Comparison of ENCODE assay signal across 16 cellular contexts in genomic region chr12:122721057-122721545, GRCh38. TPM values are rescaled to one million over a fixed set of nuclear protein-coding genes. Genes with fewer than 3 reads are reported as not detected.
DNase-seq lines count a peak whose midpoint lies in the region; ATAC-seq, FAIRE-seq and TF ChIP-seq lines count a peak whose summit lies in the region.
"Had no signal": no experiment of that assay in that cellular context is flagged by ENCODE, and none has a peak within 500 bp of the region (broad histone marks: within the 10 kb centered on the region; RNA-seq: fewer than 3 reads in every experiment).

No MANE protein-coding gene starts in this region.

- intact Hi-C loops in kidney (cut with DNase I) = no loop called here

- no peak overlapping the region for H3K4me3 ChIP-seq in kidney (ENCODE audit: low read length in 2 of 2)
- H3K4me3 ChIP-seq: thoracic aorta had no signal

- no peak for DNase-seq in activated CD8-positive, alpha-beta memory T cell treated with anti-CD3 and anti-CD28 coated beads, Interleukin-2, amount 10 ng/mL, durations not matched to agents 7 days and 5 days
- no peak for DNase-seq in activated CD8-positive, alpha-beta memory T cell treated with anti-CD3 and anti-CD28 coated beads for 24 hours
- peak; percentile 37 to 42 for DNase-seq in activated T-cell treated with anti-CD3 and anti-CD28 coated beads, Interleukin-2, amount 50 U/mL, for 48 hours
- peak; percentile 91 to 96 for DNase-seq in foreskin keratinocyte
- DNase-seq in stimulated activated naive B cell treated with anti-CD40 and anti-IgM and Interleukin-4, amounts not matched to agents 10 μg/mL and 1 μg/mL and 100 μg/mL, for 72 hours = no peak
- no peak for DNase-seq in kidney
- DNase-seq in GM19239 (ENCODE audit: insufficient read length, low spot score) = no peak
- DNase-seq: activated gamma-delta T cell, DMS79, glutamatergic neuron, NCI-H510A treated with DMSO at 0.1 percent for 48 hours, Right ventricle myocardium superior had no signal

- H3K9ac ChIP-seq in kidney (ENCODE audit: low read length in 2 of 2) = no peak overlapping the region

- TF ChIP-seq CTCF in foreskin keratinocyte (conservative IDR thresholded peaks at IDR 0.05) (no peak), kidney (IDR thresholded peaks at IDR 0.05; ENCODE audit: borderline replicate concordance, extremely low read depth, insufficient read depth) (no peak)

- no peak overlapping the region for H3K4me3 Mint-ChIP-seq in activated CD8-positive, alpha-beta memory T cell treated with anti-CD3 and anti-CD28 coated beads, Interleukin-2, amount 10 ng/mL, durations not matched to agents 7 days and 5 days
- H3K4me3 Mint-ChIP-seq in stimulated activated naive B cell treated with anti-CD40 and anti-IgM and Interleukin-4, amounts not matched to agents 10 μg/mL and 1 μg/mL and 100 μg/mL, for 72 hours = no peak overlapping the region

- no peaks in the 10 kb centered on the region for H3K36me3 Mint-ChIP-seq in activated CD8-positive, alpha-beta memory T cell treated with anti-CD3 and anti-CD28 coated beads, Interleukin-2, amount 10 ng/mL, durations not matched to agents 7 days and 5 days
- no peaks in the 10 kb centered on the region for H3K36me3 Mint-ChIP-seq in stimulated activated naive B cell treated with anti-CD40 and anti-IgM and Interleukin-4, amounts not matched to agents 10 μg/mL and 1 μg/mL and 100 μg/mL, for 72 hours

- no peaks in the 10 kb centered on the region for H3K9me3 ChIP-seq in kidney (ENCODE audit: control insufficient read depth in 1 of 2, low read length in 2 of 2)
- H3K9me3 ChIP-seq: thoracic aorta had no signal

- peak; percentile 33 for ATAC-seq in activated CD8-positive, alpha-beta memory T cell treated with anti-CD3 and anti-CD28 coated beads, Interleukin-2, amount 10 ng/mL, durations not matched to agents 7 days and 5 days
- ATAC-seq in foreskin keratinocyte (peak; percentile 77), HG02623 (IDR thresholded peaks at IDR 0.05; ENCODE audit: unreplicated experiment) (no peak)
- peak; percentile 39 to 48 for ATAC-seq in stimulated activated naive B cell treated with anti-CD40 and anti-IgM and Interleukin-4, amounts not matched to agents 10 μg/mL and 1 μg/mL and 100 μg/mL, for 72 hours (replicated peaks)

- no peak for FAIRE-seq in kidney (lab: Jason Lieb, UNC)
- FAIRE-seq in GM19239 (lab: Jason Lieb, UNC) = no peak

- CTCF ChIA-PET in activated CD8-positive, alpha-beta memory T cell treated with anti-CD3 and anti-CD28 coated beads, Interleukin-2, amount 10 ng/mL, durations not matched to agents 7 days and 5 days (lab: Charles Lee) = no interaction called here

- H3K4me1 ChIP-seq in foreskin keratinocyte = peaks cover 28% of the 10 kb centered on the region
- H3K4me1 ChIP-seq in kidney (ENCODE audit: control insufficient read depth in 1 of 2, insufficient read depth in 1 of 2, low read depth in 1 of 2, low read length in 2 of 2) = no peaks in the 10 kb centered on the region

- H3K27ac Mint-ChIP-seq in activated CD8-positive, alpha-beta memory T cell treated with anti-CD3 and anti-CD28 coated beads, Interleukin-2, amount 10 ng/mL, durations not matched to agents 7 days and 5 days = peak overlapping the region; percentile 57
- H3K27ac Mint-ChIP-seq in stimulated activated naive B cell treated with anti-CD40 and anti-IgM and Interleukin-4, amounts not matched to agents 10 μg/mL and 1 μg/mL and 100 μg/mL, for 72 hours = no peak overlapping the region
- H3K27ac Mint-ChIP-seq: progenitor cell of endocrine pancreas had no signal

- H3K27ac ChIP-seq in foreskin keratinocyte (peak overlapping the region; percentile 98), kidney (ENCODE audit: low read depth in 2 of 2, low read length in 2 of 2) (no peak overlapping the region)
- H3K27ac ChIP-seq: thoracic aorta had no signal

- peaks cover 11% of the 10 kb centered on the region for H3K27me3 Mint-ChIP-seq in activated CD8-positive, alpha-beta memory T cell treated with anti-CD3 and anti-CD28 coated beads, Interleukin-2, amount 10 ng/mL, durations not matched to agents 7 days and 5 days
- H3K27me3 Mint-ChIP-seq in stimulated activated naive B cell treated with anti-CD40 and anti-IgM and Interleukin-4, amounts not matched to agents 10 μg/mL and 1 μg/mL and 100 μg/mL, for 72 hours = no peaks in the 10 kb centered on the region
- H3K27me3 Mint-ChIP-seq: progenitor cell of endocrine pancreas had no signal

- no peaks in the 10 kb centered on the region for H3K9me3 Mint-ChIP-seq in activated CD8-positive, alpha-beta memory T cell treated with anti-CD3 and anti-CD28 coated beads, Interleukin-2, amount 10 ng/mL, durations not matched to agents 7 days and 5 days (ENCODE audit: low read depth)
- H3K9me3 Mint-ChIP-seq in stimulated activated naive B cell treated with anti-CD40 and anti-IgM and Interleukin-4, amounts not matched to agents 10 μg/mL and 1 μg/mL and 100 μg/mL, for 72 hours = no peaks in the 10 kb centered on the region

- H3K27me3 ChIP-seq in foreskin keratinocyte = no peaks in the 10 kb centered on the region

- H3K36me3 ChIP-seq in kidney (ENCODE audit: control insufficient read depth in 1 of 2, insufficient read depth in 2 of 2, low read length in 2 of 2) = no peaks in the 10 kb centered on the region
- H3K36me3 ChIP-seq: thoracic aorta had no signal

- H3K4me1 Mint-ChIP-seq in activated CD8-positive, alpha-beta memory T cell treated with anti-CD3 and anti-CD28 coated beads, Interleukin-2, amount 10 ng/mL, durations not matched to agents 7 days and 5 days = peaks cover 32% of the 10 kb centered on the region
- peaks cover 29 to 49% of the 10 kb centered on the region in 2 donors for H3K4me1 Mint-ChIP-seq in stimulated activated naive B cell treated with anti-CD40 and anti-IgM and Interleukin-4, amounts not matched to agents 10 μg/mL and 1 μg/mL and 100 μg/mL, for 72 hours

RNA-seq across cellular contexts. Expression of gene HCAR3, which starts 4.5 kb away (rescaled TPM):
- total RNA-seq in activated CD8-positive, alpha-beta memory T cell treated with anti-CD3 and anti-CD28 coated beads, Interleukin-2, amount 10 ng/mL, durations not matched to agents 7 days and 5 days = under 1 TPM in 1 of 2 experiments, not detected in 1; 0.09 TPM
- total RNA-seq in foreskin keratinocyte (0.92 and 1.2 TPM in 2 replicates), kidney (not detected)
- polyA plus RNA-seq in foreskin keratinocyte (0.85 and 1.2 TPM in 2 replicates), kidney (ENCODE audit: insufficient read depth, low read depth, low replicate concordance) (not detected)
- total RNA-seq: lung microvascular endothelial cell, progenitor cell of endocrine pancreas, Right ventricle myocardium superior had no signal

RNA-seq across cellular contexts. Expression of gene HCAR1, which starts 9.5 kb away (rescaled TPM):
- total RNA-seq in activated CD8-positive, alpha-beta memory T cell treated with anti-CD3 and anti-CD28 coated beads, Interleukin-2, amount 10 ng/mL, durations not matched to agents 7 days and 5 days = under 1 TPM; 0.06 to 0.23 TPM
- 0.10 TPM in 1 of 2 replicates, not detected in the other for total RNA-seq in foreskin keratinocyte
- polyA plus RNA-seq in foreskin keratinocyte = 0.01 TPM in 1 of 2 replicates, not detected in the other
- 0.72 TPM for total RNA-seq in kidney
- polyA plus RNA-seq in kidney (ENCODE audit: insufficient read depth, low read depth, low replicate concordance) = 0.99 TPM
- total RNA-seq: lung microvascular endothelial cell, thoracic aorta had no signal

RNA-seq across cellular contexts. Expression of gene HCAR2, which starts 17.9 kb away (rescaled TPM):
- total RNA-seq in activated CD8-positive, alpha-beta memory T cell treated with anti-CD3 and anti-CD28 coated beads, Interleukin-2, amount 10 ng/mL, durations not matched to agents 7 days and 5 days = not detected
- total RNA-seq in foreskin keratinocyte (2.2 TPM in 2 replicates), kidney (not detected)
- polyA plus RNA-seq in foreskin keratinocyte (2.1 and 2.3 TPM in 2 replicates), kidney (ENCODE audit: insufficient read depth, low read depth, low replicate concordance) (not detected)
- total RNA-seq: lung microvascular endothelial cell had no signal

RNA-seq across cellular contexts. Expression of gene DENR, which starts 31.5 kb away (rescaled TPM):
- 10 to 100 TPM; 50.2 to 65.9 TPM for total RNA-seq in activated CD8-positive, alpha-beta memory T cell treated with anti-CD3 and anti-CD28 coated beads, Interleukin-2, amount 10 ng/mL, durations not matched to agents 7 days and 5 days
- total RNA-seq in foreskin keratinocyte (57.7 and 64.4 TPM in 2 replicates), kidney (35.7 TPM)
- polyA plus RNA-seq in foreskin keratinocyte (36.9 and 45.0 TPM in 2 replicates), kidney (ENCODE audit: insufficient read depth, low read depth, low replicate concordance) (31.5 TPM)

RNA-seq across cellular contexts. Expression of gene CCDC62, which starts 53.3 kb away (rescaled TPM):
- under 1 TPM; 0.26 to 0.67 TPM for total RNA-seq in activated CD8-positive, alpha-beta memory T cell treated with anti-CD3 and anti-CD28 coated beads, Interleukin-2, amount 10 ng/mL, durations not matched to agents 7 days and 5 days
- total RNA-seq in foreskin keratinocyte (0.20 and 0.25 TPM in 2 replicates), kidney (0.22 TPM)
- polyA plus RNA-seq in foreskin keratinocyte (0.03 and 0.06 TPM in 2 replicates), kidney (ENCODE audit: insufficient read depth, low read depth, low replicate concordance) (not detected)

Comparison
In these comparisons a context has a peak if more than half of its experiments do, and no peak if none do; other contexts are left out.
1. DNase-seq: peak in activated T-cell treated with anti-CD3 and anti-CD28 coated beads, Interleukin-2, amount 50 U/mL, for 48 hours (2 of 2) and foreskin keratinocyte (2 of 2); none in activated CD8-positive, alpha-beta memory T cell treated with anti-CD3 and anti-CD28 coated beads, Interleukin-2, amount 10 ng/mL, durations not matched to agents 7 days and 5 days (single experiment), activated CD8-positive, alpha-beta memory T cell treated with anti-CD3 and anti-CD28 coated beads for 24 hours (single experiment), stimulated activated naive B cell treated with anti-CD40 and anti-IgM and Interleukin-4, amounts not matched to agents 10 μg/mL and 1 μg/mL and 100 μg/mL, for 72 hours (single experiment), kidney (single experiment) and GM19239 (single experiment).